ENCODE assay signal across 12 cellular contexts in genomic region chr2:215136669-215137328, GRCh38. TPM values are rescaled to one million over a fixed set of nuclear protein-coding genes. Genes with fewer than 3 reads are reported as not detected.
DNase-seq lines count a peak whose midpoint lies in the region; ATAC-seq and TF ChIP-seq lines count a peak whose summit lies in the region.
"Had no signal": no experiment of that assay in that cellular context is flagged by ENCODE, and none has a peak within 500 bp of the region (broad histone marks: within the 10 kb centered on the region; RNA-seq: fewer than 3 reads in every experiment).

No MANE protein-coding gene starts in this region.

- no peaks in the 10 kb centered on the region for H3K36me3 ChIP-seq in adipocyte (ENCODE audit: control insufficient read depth, insufficient read depth, low read length, severe bottlenecking)

- H3K36me3 Mint-ChIP-seq in activated CD8-positive, alpha-beta T cell treated with anti-CD3 and anti-CD28 coated beads for 36 hours (ENCODE audit: low read depth), result no peaks in the 10 kb centered on the region
- no peaks in the 10 kb centered on the region for H3K36me3 Mint-ChIP-seq in activated CD8-positive, alpha-beta T cell treated with anti-CD3 and anti-CD28 coated beads, Interleukin-2, amount 10 ng/mL, durations not matched to agents 7 days and 5 days (ENCODE audit: low read depth)

- H3K4me3 ChIP-seq in adipocyte (ENCODE audit: low read length), result no peak overlapping the region

- intact Hi-C loops in activated CD8-positive, alpha-beta T cell treated with anti-CD3 and anti-CD28 coated beads for 36 hours (cut with micrococcal nuclease), result no loop called here

- POLR2A ChIA-PET in activated CD8-positive, alpha-beta T cell treated with anti-CD3 and anti-CD28 coated beads for 36 hours (lab: Charles Lee), result no interaction called here
- POLR2A ChIA-PET in activated CD8-positive, alpha-beta T cell treated with anti-CD3 and anti-CD28 coated beads, Interleukin-2, amount 10 ng/mL, durations not matched to agents 7 days and 5 days (lab: Charles Lee), result no interaction called here

- TF ChIP-seq CTCF in activated CD8-positive, alpha-beta T cell treated with anti-CD3 and anti-CD28 coated beads for 36 hours (IDR thresholded peaks at IDR 0.05), result no peak

- no peak overlapping the region for H3K27ac Mint-ChIP-seq in activated CD8-positive, alpha-beta T cell treated with anti-CD3 and anti-CD28 coated beads for 36 hours
- no peak overlapping the region for H3K27ac Mint-ChIP-seq in activated CD8-positive, alpha-beta T cell treated with anti-CD3 and anti-CD28 coated beads, Interleukin-2, amount 10 ng/mL, durations not matched to agents 7 days and 5 days
- no peak overlapping the region for H3K27ac Mint-ChIP-seq in stimulated activated naive CD8-positive, alpha-beta T cell treated with anti-CD3 and anti-CD28 coated beads, Interleukin-15, amount 100 ng/mL, for 72 hours
- H3K27ac Mint-ChIP-seq: progenitor cell of endocrine pancreas had no signal

- peak; percentile 33 for DNase-seq in activated CD8-positive, alpha-beta T cell treated with anti-CD3 and anti-CD28 coated beads for 36 hours
- DNase-seq in activated CD8-positive, alpha-beta T cell treated with anti-CD3 and anti-CD28 coated beads, Interleukin-2, amount 10 ng/mL, durations not matched to agents 7 days and 5 days, result no peak
- DNase-seq in adipocyte (ENCODE audit: low read depth) (peak; percentile 42), NCI-H2029 (lab: John Stamatoyannopoulos, UW) (no peak)
- peak in 1 of 2 donors; percentile 9 for DNase-seq in stimulated activated naive CD8-positive, alpha-beta T cell treated with anti-CD3 and anti-CD28 coated beads, Interleukin-15, amount 100 ng/mL, for 72 hours

- CTCF ChIA-PET in activated CD8-positive, alpha-beta T cell treated with anti-CD3 and anti-CD28 coated beads for 36 hours (lab: Charles Lee), result no interaction called here
- CTCF ChIA-PET in activated CD8-positive, alpha-beta T cell treated with anti-CD3 and anti-CD28 coated beads, Interleukin-2, amount 10 ng/mL, durations not matched to agents 7 days and 5 days (lab: Charles Lee), result interaction anchor here (0.8 kb wide), 1 partner anchor 128 kb away, joined by 3 read pairs; no protein-coding TSS in a partner anchor

- H3K9me3 ChIP-seq in adipocyte (ENCODE audit: control insufficient read depth, low read length), result no peaks in the 10 kb centered on the region

- H3K4me3 Mint-ChIP-seq in activated CD8-positive, alpha-beta T cell treated with anti-CD3 and anti-CD28 coated beads for 36 hours, result no peak overlapping the region
- no peak overlapping the region for H3K4me3 Mint-ChIP-seq in activated CD8-positive, alpha-beta T cell treated with anti-CD3 and anti-CD28 coated beads, Interleukin-2, amount 10 ng/mL, durations not matched to agents 7 days and 5 days
- H3K4me3 Mint-ChIP-seq in stimulated activated naive CD8-positive, alpha-beta T cell treated with anti-CD3 and anti-CD28 coated beads, Interleukin-15, amount 100 ng/mL, for 72 hours, result no peak overlapping the region

- H3K27me3 Mint-ChIP-seq in activated CD8-positive, alpha-beta T cell treated with anti-CD3 and anti-CD28 coated beads for 36 hours, result peaks cover 14% of the 10 kb centered on the region
- no peaks in the 10 kb centered on the region for H3K27me3 Mint-ChIP-seq in activated CD8-positive, alpha-beta T cell treated with anti-CD3 and anti-CD28 coated beads, Interleukin-2, amount 10 ng/mL, durations not matched to agents 7 days and 5 days (ENCODE audit: low read depth)
- H3K27me3 Mint-ChIP-seq in stimulated activated naive CD8-positive, alpha-beta T cell treated with anti-CD3 and anti-CD28 coated beads, Interleukin-15, amount 100 ng/mL, for 72 hours, result peaks cover 14% of the 10 kb centered on the region
- H3K27me3 Mint-ChIP-seq: progenitor cell of endocrine pancreas had no signal

- no peaks in the 10 kb centered on the region for H3K9me3 Mint-ChIP-seq in activated CD8-positive, alpha-beta T cell treated with anti-CD3 and anti-CD28 coated beads for 36 hours
- H3K9me3 Mint-ChIP-seq in activated CD8-positive, alpha-beta T cell treated with anti-CD3 and anti-CD28 coated beads, Interleukin-2, amount 10 ng/mL, durations not matched to agents 7 days and 5 days (ENCODE audit: insufficient read depth), result no peaks in the 10 kb centered on the region
- no peaks in the 10 kb centered on the region for H3K9me3 Mint-ChIP-seq in stimulated activated naive CD8-positive, alpha-beta T cell treated with anti-CD3 and anti-CD28 coated beads, Interleukin-15, amount 100 ng/mL, for 72 hours

- ATAC-seq in activated CD8-positive, alpha-beta T cell treated with anti-CD3 and anti-CD28 coated beads for 36 hours, result peak; percentile 69
- ATAC-seq in activated CD8-positive, alpha-beta T cell treated with anti-CD3 and anti-CD28 coated beads, Interleukin-2, amount 10 ng/mL, durations not matched to agents 7 days and 5 days, result no peak
- peak; percentile 53 for ATAC-seq in HG03097 (IDR thresholded peaks at IDR 0.05; ENCODE audit: low FRiP score, unreplicated experiment)
- ATAC-seq in stimulated activated naive CD8-positive, alpha-beta T cell treated with anti-CD3 and anti-CD28 coated beads, Interleukin-15, amount 100 ng/mL, for 72 hours, result peak; percentile 78
- ATAC-seq in HG02623 (IDR thresholded peaks at IDR 0.05; ENCODE audit: unreplicated experiment), result no peak
- no peak for ATAC-seq in HG02840 (IDR thresholded peaks at IDR 0.05; ENCODE audit: low FRiP score, unreplicated experiment)

- H3K4me1 ChIP-seq in adipocyte (ENCODE audit: control insufficient read depth, insufficient read depth, low read length), result peaks cover 21% of the 10 kb centered on the region

- H3K9ac ChIP-seq in adipocyte (ENCODE audit: low read length), result no peak overlapping the region

- H3K27me3 ChIP-seq in adipocyte (replicated peaks; ENCODE audit: control insufficient read depth, insufficient read depth, low read length), result no peaks in the 10 kb centered on the region

- H3K4me1 Mint-ChIP-seq in activated CD8-positive, alpha-beta T cell treated with anti-CD3 and anti-CD28 coated beads for 36 hours (ENCODE audit: low read depth), result no peaks in the 10 kb centered on the region
- H3K4me1 Mint-ChIP-seq in activated CD8-positive, alpha-beta T cell treated with anti-CD3 and anti-CD28 coated beads, Interleukin-2, amount 10 ng/mL, durations not matched to agents 7 days and 5 days (ENCODE audit: low read depth), result no peaks in the 10 kb centered on the region
- peaks cover 5% of the 10 kb centered on the region for H3K4me1 Mint-ChIP-seq in stimulated activated naive CD8-positive, alpha-beta T cell treated with anti-CD3 and anti-CD28 coated beads, Interleukin-15, amount 100 ng/mL, for 72 hours

RNA-seq across cellular contexts. Expression of gene ABCA12, which starts 1.6 kb away (rescaled TPM):
- not detected for total RNA-seq in activated CD8-positive, alpha-beta T cell treated with anti-CD3 and anti-CD28 coated beads for 36 hours
- total RNA-seq in activated CD8-positive, alpha-beta T cell treated with anti-CD3 and anti-CD28 coated beads, Interleukin-2, amount 10 ng/mL, durations not matched to agents 7 days and 5 days, result not detected
- total RNA-seq: dermis microvascular lymphatic vessel endothelial cell; HT-29; T-helper 2 cell treated with Interferon-gamma antibody and Interleukin-4, amounts not matched to agents 100 ng/mL and 5 ng/mL, for 36 hours had no signal

Comparison
In these comparisons a context has a peak if more than half of its experiments do, and no peak if none do; other contexts are left out.
1. ATAC-seq: peak in activated CD8-positive, alpha-beta T cell treated with anti-CD3 and anti-CD28 coated beads for 36 hours (single experiment), HG03097 (single experiment) and stimulated activated naive CD8-positive, alpha-beta T cell treated with anti-CD3 and anti-CD28 coated beads, Interleukin-15, amount 100 ng/mL, for 72 hours (single experiment); none in activated CD8-positive, alpha-beta T cell treated with anti-CD3 and anti-CD28 coated beads, Interleukin-2, amount 10 ng/mL, durations not matched to agents 7 days and 5 days (single experiment), HG02623 (single experiment) and HG02840 (single experiment).
2. DNase-seq: peak in activated CD8-positive, alpha-beta T cell treated with anti-CD3 and anti-CD28 coated beads for 36 hours (single experiment) and adipocyte (single experiment); none in activated CD8-positive, alpha-beta T cell treated with anti-CD3 and anti-CD28 coated beads, Interleukin-2, amount 10 ng/mL, durations not matched to agents 7 days and 5 days (single experiment) and NCI-H2029 (single experiment).